ENCODE assay signal across 16 cellular contexts in genomic region chr11:8766993-8767374, GRCh38.
DNase-seq lines count a peak whose midpoint lies in the region; ATAC-seq and TF ChIP-seq lines count a peak whose summit lies in the region.
"Had no signal": no experiment of that assay in that cellular context is flagged by ENCODE, and none has a peak within 500 bp of the region (broad histone marks: within the 10 kb centered on the region; RNA-seq: fewer than 3 reads in every experiment).

No MANE protein-coding gene starts in this region.

- no peak for TF ChIP-seq POLR2A in gastroesophageal sphincter (IDR thresholded peaks at IDR 0.05)

- no peak for DNase-seq in SJSA1 (ENCODE audit: low read depth in 1 of 2, low spot score in 2 of 2)
- no peak for DNase-seq in psoas muscle
- no peak for DNase-seq in GM20000 (ENCODE audit: low spot score)
- no peak for DNase-seq in NCI-H2227 treated with DMSO at 0.1 percent for 48 hours (lab: John Stamatoyannopoulos, UW)
- DNase-seq: ACHN, dermis blood vessel endothelial cell, immature natural killer cell, natural killer cell, NCI-H1436 treated with DMSO at 0.1 percent for 48 hours, NCI-H526 treated with DMSO at 0.1 percent for 48 hours, RPMI8226 had no signal

- H2AFZ ChIP-seq in ACC112 (ENCODE audit: low read length, unreplicated experiment), result no peak overlapping the region

- peaks cover 9% of the 10 kb centered on the region for H3K79me2 ChIP-seq in ACC112 (ENCODE audit: control insufficient read depth, insufficient read depth, low read length, unreplicated experiment)

- H3K4me1 ChIP-seq in ACC112 (ENCODE audit: control insufficient read depth, insufficient read depth, low read length, unreplicated experiment) (peaks cover 64% of the 10 kb centered on the region), SJSA1 (replicated peaks) (peaks cover 44% of the 10 kb centered on the region), gastroesophageal sphincter (peaks cover 27 to 99% (median 44%) of the 10 kb centered on the region in 3 donors), psoas muscle (peaks cover 37% of the 10 kb centered on the region)

- TF ChIP-seq EP300 in gastroesophageal sphincter (IDR thresholded peaks at IDR 0.05), result no peak

- 9 to 29% methylated on average over 3 to 6 of the region's 7 CpGs for WGBS in gastroesophageal sphincter (ENCODE audit: low coverage in 1 of 2), 2 donors
- 33 to 46% (median 44%) methylated on average over 7 of the region's 7 CpGs for WGBS in psoas muscle, 3 donors

- no peaks in the 10 kb centered on the region for H3K27me3 ChIP-seq in ACC112 (ENCODE audit: insufficient read depth, low read length)
- H3K27me3 ChIP-seq in SJSA1 (replicated peaks), result no peaks in the 10 kb centered on the region
- no peaks in the 10 kb centered on the region for H3K27me3 ChIP-seq in gastroesophageal sphincter
- H3K27me3 ChIP-seq in psoas muscle (ENCODE audit: insufficient read depth in 3 of 3, low read length in 2 of 3), result no peaks in the 10 kb centered on the region

- TF ChIP-seq CTCF in gastroesophageal sphincter (IDR thresholded peaks at IDR 0.05) (no peak), psoas muscle (IDR thresholded peaks at IDR 0.05) (no peak), GM20000 (IDR thresholded peaks at IDR 0.05; ENCODE audit: extremely low read depth, missing control alignments) (no peak)

- H3K9me3 ChIP-seq in SJSA1 (replicated peaks) (no peaks in the 10 kb centered on the region), gastroesophageal sphincter (no peaks in the 10 kb centered on the region), psoas muscle (no peaks in the 10 kb centered on the region)

- H3K27ac ChIP-seq in ACC112 (ENCODE audit: low read depth, low read length) (peak overlapping the region; percentile 71), SJSA1 (peak overlapping the region; percentile 77), gastroesophageal sphincter (peak overlapping the region; percentile 87 to 98 (median 88)), psoas muscle (peak overlapping the region; percentile 60)
- H3K27ac ChIP-seq: KMS-11 had no signal

- ATAC-seq in gastroesophageal sphincter, result peak; percentile 26
- ATAC-seq in psoas muscle, result peak; percentile 36 to 51 (median 46)
- no peak for ATAC-seq in HG03108 (IDR thresholded peaks at IDR 0.05; ENCODE audit: unreplicated experiment)
- no peak for ATAC-seq in HG03039 (IDR thresholded peaks at IDR 0.05; ENCODE audit: unreplicated experiment)
- ATAC-seq: natural killer cell had no signal

- H3K36me3 ChIP-seq in ACC112 (ENCODE audit: insufficient read depth, low read length) (no peaks in the 10 kb centered on the region), SJSA1 (no peaks in the 10 kb centered on the region), gastroesophageal sphincter (no peaks in the 10 kb centered on the region), psoas muscle (ENCODE audit: insufficient read depth in 1 of 2, low read depth in 1 of 2) (no peaks in the 10 kb centered on the region)

- H3K4me3 ChIP-seq in ACC112 (ENCODE audit: low read depth, low read length), result no peak overlapping the region
- H3K4me3 ChIP-seq in SJSA1, result no peak overlapping the region
- no peak overlapping the region for H3K4me3 ChIP-seq in gastroesophageal sphincter
- no peak overlapping the region for H3K4me3 ChIP-seq in psoas muscle

- intact Hi-C loops in psoas muscle (cut with DNase I), result loop anchor here in 1 of 2 donors (5.0 kb wide), 1 partner anchor 35 kb away; no protein-coding TSS in a partner anchor

Comparison
In these comparisons a context has a peak if more than half of its experiments do, and no peak if none do; other contexts are left out.
1. ATAC-seq: peak in gastroesophageal sphincter (single experiment) and psoas muscle (4 of 4); none in HG03108 (single experiment) and HG03039 (single experiment).
2. Peak in every context shown above with its lines, with median percentiles within 50 percentile points of each other: H3K27ac ChIP-seq.